Comparison of ENCODE assay signal across 8 cellular contexts in the genomic region with DNA sequence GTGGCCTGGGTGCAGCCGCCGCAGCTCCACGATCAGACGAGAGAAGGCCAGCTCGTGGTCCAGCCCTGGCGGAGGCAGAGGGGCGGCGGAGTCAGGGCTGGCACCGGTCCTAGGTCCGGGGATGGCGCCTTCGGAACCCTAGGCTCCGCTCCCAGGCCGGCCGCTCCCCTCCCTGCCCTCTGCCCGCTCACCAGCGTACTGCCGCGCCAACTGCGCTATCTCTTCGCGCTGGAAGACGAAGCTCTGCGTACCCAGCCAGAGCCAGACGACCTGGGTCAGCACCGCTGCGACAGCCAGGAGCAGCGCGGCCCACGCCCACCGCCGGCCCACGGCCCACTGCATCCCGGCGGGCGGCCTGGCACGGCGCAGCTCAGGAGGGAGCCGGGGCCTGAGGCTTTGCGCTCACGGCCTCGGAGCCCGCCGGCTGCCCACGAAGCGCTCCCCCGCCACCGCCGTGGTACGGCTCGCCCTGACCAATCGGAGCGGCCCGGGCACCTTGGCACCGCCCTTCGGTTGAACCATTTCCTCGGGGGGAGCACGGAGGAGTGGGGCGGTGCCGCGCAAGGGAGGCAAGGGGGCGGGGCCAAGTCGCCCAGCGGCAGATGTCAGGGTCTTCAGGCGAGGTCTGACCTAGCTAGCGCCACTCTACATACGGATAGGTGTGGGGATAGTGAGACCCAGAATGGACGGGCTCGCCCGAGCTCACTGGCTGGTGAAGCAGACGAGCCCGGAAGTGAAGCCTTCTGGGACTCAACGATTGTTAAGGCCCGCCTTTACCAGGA. TPM values are rescaled to one million over a fixed set of nuclear protein-coding genes. Genes with fewer than 3 reads are reported as not detected.
DNase-seq lines count a peak whose midpoint lies in the region; ATAC-seq, FAIRE-seq and TF ChIP-seq lines count a peak whose summit lies in the region.

SIGMAR1 (minus strand) TSS at position 432 of the 782 bp plus-strand sequence; CDS start at position 342, 90 bp downstream.

- H3K4me1 Mint-ChIP-seq in activated T-cell treated with anti-CD3 and anti-CD28 coated beads, Interleukin-2, amount 50 U/mL, for 72 hours (ENCODE audit: low read depth), result peaks cover 52% of the 10 kb centered on the region

- intact Hi-C loops in esophagus muscularis mucosa (cut with DNase I), result no loop called here

- H3K9me3 ChIP-seq in KOPT-K1 (ENCODE audit: insufficient read depth, low read length, poor library complexity, severe bottlenecking) (no peaks in the 10 kb centered on the region), esophagus muscularis mucosa (peaks cover 0 to 3% (median 0%) of the 10 kb centered on the region in 4 donors), muscle layer of duodenum (ENCODE audit: control insufficient read depth in 1 of 2, low read length in 2 of 2) (no peaks in the 10 kb centered on the region)

- peak within 1 kb of the TSS; percentile 88 to 98 for H3K4me3 Mint-ChIP-seq in activated T-cell treated with anti-CD3 and anti-CD28 coated beads, Interleukin-2, amount 50 U/mL, for 72 hours

- H3K36me3 Mint-ChIP-seq in activated T-cell treated with anti-CD3 and anti-CD28 coated beads, Interleukin-2, amount 50 U/mL, for 72 hours (ENCODE audit: insufficient read depth in 2 of 2), result no peaks in the 10 kb centered on the region

- H3K27ac Mint-ChIP-seq in activated T-cell treated with anti-CD3 and anti-CD28 coated beads, Interleukin-2, amount 50 U/mL, for 72 hours, result peak within 1 kb of the TSS; percentile 97

- H3K36me3 ChIP-seq in KOPT-K1 (ENCODE audit: insufficient read depth, low read length), result peaks cover 19% of the 10 kb centered on the region
- H3K36me3 ChIP-seq in esophagus muscularis mucosa, result peaks cover 0 to 14% (median 12%) of the 10 kb centered on the region in 4 donors
- peaks cover 6 to 10% of the 10 kb centered on the region in 2 donors for H3K36me3 ChIP-seq in muscle layer of duodenum (ENCODE audit: control insufficient read depth in 1 of 2, insufficient read depth in 2 of 2, low read length in 2 of 2)

- no peak for FAIRE-seq in RCC 7860 (lab: Jason Lieb, UNC)

- H3K27me3 ChIP-seq in esophagus muscularis mucosa (peaks cover 0 to 4% (median 0%) of the 10 kb centered on the region in 4 donors), muscle layer of duodenum (ENCODE audit: low read depth, low read length) (no peaks in the 10 kb centered on the region)

- no peaks in the 10 kb centered on the region for H3K9me3 Mint-ChIP-seq in activated T-cell treated with anti-CD3 and anti-CD28 coated beads, Interleukin-2, amount 50 U/mL, for 72 hours

- H3K4me3 ChIP-seq in esophagus muscularis mucosa, result peak within 1 kb of the TSS; percentile 69 to 92 (median 75)
- H3K4me3 ChIP-seq in muscle layer of duodenum (ENCODE audit: low read depth in 1 of 2, low read length in 2 of 2), result peak within 1 kb of the TSS; percentile 63 to 90

- 0% methylated on average over 5 of the region's 74 CpGs for WGBS in esophagus muscularis mucosa

- H3K4me1 ChIP-seq in esophagus muscularis mucosa (peaks cover 23 to 36% (median 34%) of the 10 kb centered on the region in 4 donors), muscle layer of duodenum (ENCODE audit: control insufficient read depth in 1 of 2, insufficient read depth in 2 of 2, low read length in 2 of 2) (peaks cover 5 to 22% of the 10 kb centered on the region in 2 donors)

- ATAC-seq in GM21737 (IDR thresholded peaks at IDR 0.05; ENCODE audit: unreplicated experiment), result peak; percentile 90
- ATAC-seq in activated T-cell treated with anti-CD3 and anti-CD28 coated beads, Interleukin-2, amount 50 U/mL, for 72 hours (replicated peaks in 1 of 2), result peak; percentile 90 to 91

- H3K27me3 Mint-ChIP-seq in activated T-cell treated with anti-CD3 and anti-CD28 coated beads, Interleukin-2, amount 50 U/mL, for 72 hours (ENCODE audit: low read depth), result no peaks in the 10 kb centered on the region

- no peak for TF ChIP-seq POLR2A in esophagus muscularis mucosa (IDR thresholded peaks at IDR 0.05; ENCODE audit: low read depth)

- peak; percentile 35 for DNase-seq in DMS53 treated with DMSO at 0.1 percent for 48 hours (lab: John Stamatoyannopoulos, UW; ENCODE audit: unreplicated experiment)
- peak; percentile 73 for DNase-seq in RCC 7860 (ENCODE audit: low spot score)
- DNase-seq in activated T-cell treated with anti-CD3 and anti-CD28 coated beads, Interleukin-2, amount 50 U/mL, for 72 hours, result peak; percentile 96
- DNase-seq in esophagus muscularis mucosa (ENCODE audit: extremely low spot score), result peak; percentile 98
- DNase-seq in stimulated activated CD8-positive, alpha-beta memory T cell treated with anti-CD3 and anti-CD28 coated beads, Interleukin-7, amount 100 ng/mL, for 24 hours (ENCODE audit: low read depth), result peak; percentile 83

- no peak for TF ChIP-seq EP300 in esophagus muscularis mucosa (IDR thresholded peaks at IDR 0.05)

- H3K27ac ChIP-seq in KOPT-K1 (ENCODE audit: low read depth, low read length, poor library complexity, severe bottlenecking), result peak within 1 kb of the TSS; percentile 84
- peak within 1 kb of the TSS; percentile 81 to 89 (median 84) for H3K27ac ChIP-seq in esophagus muscularis mucosa (replicated peaks in 1 of 4)
- peak within 1 kb of the TSS; percentile 78 for H3K27ac ChIP-seq in muscle layer of duodenum (ENCODE audit: low read length)

- TF ChIP-seq CTCF in esophagus muscularis mucosa (IDR thresholded peaks at IDR 0.05), result peak in 1 of 3 experiments; percentile 10

RNA-seq across cellular contexts. Expression of gene SIGMAR1, which starts in this region (rescaled TPM):
- total RNA-seq in activated T-cell treated with anti-CD3 and anti-CD28 coated beads, Interleukin-2, amount 50 U/mL, for 72 hours, result 10 to 100 TPM; 44.2 to 61.0 TPM
- 10 to 100 TPM; 73.4 to 90.3 (median 83.9) TPM for total RNA-seq in esophagus muscularis mucosa

Comparison
In these comparisons a context has a peak if more than half of its experiments do, and no peak if none do; other contexts are left out.
1. Peak in every context shown above with its lines: DNase-seq, ATAC-seq, H3K4me3 ChIP-seq and H3K27ac ChIP-seq.
2. DNase-seq: peak in every context shown above with its lines; median percentile 98 in esophagus muscularis mucosa; 96 in activated T-cell treated with anti-CD3 and anti-CD28 coated beads, Interleukin-2, amount 50 U/mL, for 72 hours; 83 in stimulated activated CD8-positive, alpha-beta memory T cell treated with anti-CD3 and anti-CD28 coated beads, Interleukin-7, amount 100 ng/mL, for 24 hours; 73 in RCC 7860; 35 in DMS53 treated with DMSO at 0.1 percent for 48 hours.